1 cellular context compared by ENCODE assay signal in genomic region chr10:32077896-32078295, GRCh38.
TF ChIP-seq lines count a peak whose summit lies in the region.

No MANE protein-coding gene starts in this region.

TF ChIP-seq in SK-N-SH, 30 proteins besides CTCF, POLR2A, EP300 and RAD21 (continued from another document):
- TF ChIP-seq REST (IDR thresholded peaks at IDR 0.05; ENCODE audit: low read depth, low read length): no peak
- TF ChIP-seq MAX (IDR thresholded peaks at IDR 0.05; ENCODE audit: low read depth): peak; percentile 72; the same call in 1 of the 2 replicates
- no peak for TF ChIP-seq RFX5 (IDR thresholded peaks at IDR 0.05; ENCODE audit: low read length)
- peak; percentile 43 for TF ChIP-seq TCF12 (IDR thresholded peaks at IDR 0.05)
- no peak for TF ChIP-seq TEAD4 (IDR thresholded peaks at IDR 0.05; ENCODE audit: borderline replicate concordance, insufficient read depth)
